ENCODE assay signal across 8 cellular contexts in genomic region chr9:128249914-128250838, GRCh38. TPM values are rescaled to one million over a fixed set of nuclear protein-coding genes. Genes with fewer than 3 reads are reported as not detected.
DNase-seq lines count a peak whose midpoint lies in the region; ATAC-seq, FAIRE-seq and TF ChIP-seq lines count a peak whose summit lies in the region.

No MANE protein-coding gene starts in this region.

- no peaks in the 10 kb centered on the region for H3K4me1 ChIP-seq in DND-41 (ENCODE audit: insufficient read depth, low read length)

- H3K27me3 ChIP-seq in DND-41 (ENCODE audit: insufficient read depth, low read length, poor library complexity), result no peaks in the 10 kb centered on the region
- no peaks in the 10 kb centered on the region for H3K27me3 ChIP-seq in bronchial epithelial cell (ENCODE audit: control insufficient read depth, insufficient read depth, low read length)

- H3K36me3 ChIP-seq in DND-41 (ENCODE audit: insufficient read depth, low read length) (no peaks in the 10 kb centered on the region), bronchial epithelial cell (ENCODE audit: control insufficient read depth, insufficient read depth, low read length) (no peaks in the 10 kb centered on the region)

- ATAC-seq in DND-41 (ENCODE audit: insufficient read depth, low read depth) (peak; percentile 36; the same call in 1 of the 3 replicates), GM21526 (IDR thresholded peaks at IDR 0.05; ENCODE audit: low FRiP score, unreplicated experiment) (peak; percentile 83)

- FAIRE-seq in bronchial epithelial cell (lab: Jason Lieb, UNC), result no peak

- H3K27ac ChIP-seq in DND-41 (ENCODE audit: low read length), result no peak overlapping the region

- no peak overlapping the region for H3K9ac ChIP-seq in DND-41 (ENCODE audit: low read depth, low read length)

- peaks cover 24 to 31% of the 10 kb centered on the region in 2 donors for H3K4me1 Mint-ChIP-seq in immature natural killer cell

- peak; percentile 41 for DNase-seq in DND-41
- DNase-seq in Jurkat, Clone E6-1 (ENCODE audit: low read depth, low spot score), result peak; percentile 71
- peak; percentile 94 for DNase-seq in activated CD4-positive, CD25-positive, alpha-beta regulatory T cell treated with anti-CD3 and anti-CD28 coated beads, Interleukin-2, amount 50 U/mL, for 16 hours (ENCODE audit: low read depth, low spot score)
- peak; percentile 71 for DNase-seq in bronchial epithelial cell (ENCODE audit: low read depth)
- peak; percentile 89 to 92 (median 91) for DNase-seq in immature natural killer cell
- peak; percentile 98 for DNase-seq in stimulated activated CD4-positive, alpha-beta T cell treated with anti-CD3 and anti-CD28 coated beads, Interleukin-1b, Interleukin-23, amount 100 ng/mL, for 48 hours
- DNase-seq in DMS79 (lab: John Stamatoyannopoulos, UW), result no peak

- H3K9me3 Mint-ChIP-seq in immature natural killer cell, result no peaks in the 10 kb centered on the region

- TF ChIP-seq CTCF in DND-41 (IDR thresholded peaks at IDR 0.05; ENCODE audit: borderline replicate concordance, extremely low read depth, low read length, poor library complexity, severe bottlenecking), result no peak
- TF ChIP-seq CTCF in bronchial epithelial cell (IDR thresholded peaks at IDR 0.05; ENCODE audit: insufficient read depth, low read length, severe bottlenecking), result no peak

- H3K4me3 ChIP-seq in DND-41 (ENCODE audit: low read depth in 1 of 2, low read length in 2 of 2) (no peak overlapping the region), bronchial epithelial cell (ENCODE audit: low read depth, low read length) (peak overlapping the region; percentile 60)
- peak overlapping the region; percentile 50 for H3K4me3 ChIP-seq in Jurkat, Clone E6-1 (ENCODE audit: low read length)

- H3K9me3 ChIP-seq in DND-41 (ENCODE audit: insufficient read depth, low read length, severe bottlenecking), result no peaks in the 10 kb centered on the region

- H4K20me1 ChIP-seq in DND-41 (ENCODE audit: insufficient read depth, low read length), result no peaks in the 10 kb centered on the region; the same call in 1 of the 2 replicates

- peaks cover 4 to 7% (median 6%) of the 10 kb centered on the region in 3 donors for H3K27me3 Mint-ChIP-seq in immature natural killer cell (ENCODE audit: low read depth in 3 of 3)

- no peak overlapping the region for H3K4me2 ChIP-seq in DND-41 (ENCODE audit: insufficient read depth, low read length)

- no peaks in the 10 kb centered on the region for H3K36me3 Mint-ChIP-seq in immature natural killer cell

- peak overlapping the region; percentile 71 to 87 (median 77) for H3K4me3 Mint-ChIP-seq in immature natural killer cell

- no peaks in the 10 kb centered on the region for H3K79me2 ChIP-seq in DND-41 (ENCODE audit: insufficient read depth, low read length)

- H2AFZ ChIP-seq in DND-41 (ENCODE audit: low read depth, low read length), result no peak overlapping the region

- peak overlapping the region; percentile 62 to 88 (median 82) for H3K27ac Mint-ChIP-seq in immature natural killer cell

RNA-seq across cellular contexts. Expression of gene GOLGA2, which starts 25.6 kb away (rescaled TPM):
- polyA plus RNA-seq in Jurkat, Clone E6-1 (2012; ENCODE audit: insufficient read depth, insufficient read length), result 49.7 TPM
- 54.8 and 70.9 TPM in 2 replicates for total RNA-seq in bronchial epithelial cell
- polyA plus RNA-seq in immature natural killer cell, result 10 to 100 TPM in 1 of 3 donors, 1 to 10 TPM in 2; 4.3 to 11.7 (median 4.9) TPM

RNA-seq across cellular contexts. Expression of gene SWI5, which starts 25.9 kb away (rescaled TPM):
- 62.3 TPM for polyA plus RNA-seq in Jurkat, Clone E6-1 (2012; ENCODE audit: insufficient read depth, insufficient read length)
- 30.0 and 30.7 TPM in 2 replicates for total RNA-seq in bronchial epithelial cell
- 10 to 100 TPM; 20.9 to 23.3 (median 21.5) TPM for polyA plus RNA-seq in immature natural killer cell

RNA-seq across cellular contexts. Expression of gene DNM1, which starts 47.0 kb away (rescaled TPM):
- 14.7 TPM for polyA plus RNA-seq in Jurkat, Clone E6-1 (2012; ENCODE audit: insufficient read depth, insufficient read length)
- 0.53 and 0.77 TPM in 2 replicates for total RNA-seq in bronchial epithelial cell
- polyA plus RNA-seq in immature natural killer cell, result under 1 TPM in 2 of 3 donors, not detected in 1; 0.32 to 0.47 TPM

RNA-seq across cellular contexts. Expression of gene CIZ1, which starts 58.8 kb away (rescaled TPM):
- polyA plus RNA-seq in Jurkat, Clone E6-1 (2012; ENCODE audit: insufficient read depth, insufficient read length), result 86.5 TPM
- total RNA-seq in bronchial epithelial cell, result 15.0 and 32.0 TPM in 2 replicates
- polyA plus RNA-seq in immature natural killer cell, result 10 to 100 TPM in 1 of 3 donors, 1 to 10 TPM in 2; 4.4 to 36.4 (median 9.1) TPM

Comparison
In these comparisons a context has a peak if more than half of its experiments do, and no peak if none do; other contexts are left out.
1. H3K4me3 ChIP-seq: peak in Jurkat, Clone E6-1 (single experiment) and bronchial epithelial cell (single experiment); none in DND-41 (0 of 2).